ENCODE assay signal across 23 cellular contexts in genomic region chr13:108734676-108735075, GRCh38.
DNase-seq lines count a peak whose midpoint lies in the region; TF ChIP-seq lines count a peak whose summit lies in the region.
"Had no signal": no experiment of that assay in that cellular context is flagged by ENCODE, and none has a peak within 500 bp of the region (broad histone marks: within the 10 kb centered on the region; RNA-seq: fewer than 3 reads in every experiment).

No MANE protein-coding gene starts in this region.

- H4K91ac ChIP-seq in neuronal stem cell (ENCODE audit: low read depth, low read length, poor library complexity), result no peak overlapping the region

- no TSS peak for BruUV-seq in Calu3 (replicated peaks; lab: Mats Ljungman, UMichigan)

- intact Hi-C loops in Calu3 (cut with micrococcal nuclease; ENCODE audit: unreplicated experiment), result no loop called here

- peak; percentile 7 for DNase-seq in NCI-H146 (lab: John Stamatoyannopoulos, UW)
- no peak for DNase-seq in NCI-H146 treated with DMSO at 0.1 percent for 48 hours (lab: John Stamatoyannopoulos, UW; ENCODE audit: unreplicated experiment)
- peak; percentile 13 for DNase-seq in NB4 (ENCODE audit: low read depth)
- peak; percentile 76 for DNase-seq in endodermal cell
- DNase-seq in neuronal stem cell (ENCODE audit: low spot score), result no peak
- DNase-seq in activated CD4-positive, alpha-beta T cell treated with anti-CD3 and anti-CD28 coated beads for 1 hour, result no peak
- DNase-seq in SIG-M5 treated with dmso at 0.1 percent for 504 hours (lab: John Stamatoyannopoulos, UW; ENCODE audit: unreplicated experiment), result no peak
- DNase-seq in Calu3, result no peak
- DNase-seq: activated B cell treated with CpG ODN at 0.5 μM for 24 hours; activated CD4-positive, alpha-beta T cell treated with anti-CD3 and anti-CD28 coated beads, Interleukin-2, amount 50 U/mL, for 48 hours; activated gamma-delta T cell treated with Interleukin-2 at 50 U/mL for 16 hours; effector CD8-positive, alpha-beta T cell; foreskin melanocyte; GDM1; hypothalamus; naive thymus-derived CD4-positive, alpha-beta T cell; NCI-H1092; NCI-H2029 had no signal

- no peaks in the 10 kb centered on the region for H3K36me3 Mint-ChIP-seq in endodermal cell (ENCODE audit: low read depth)
- H3K36me3 Mint-ChIP-seq in Calu3 (ENCODE audit: insufficient read depth, unreplicated experiment), result no peaks in the 10 kb centered on the region

- H2AFZ ChIP-seq in neuronal stem cell (ENCODE audit: low read length), result peak overlapping the region; percentile 79

- no peaks in the 10 kb centered on the region for H3K79me1 ChIP-seq in neuronal stem cell (ENCODE audit: low read depth, low read length)

- H3K4me3 Mint-ChIP-seq in endodermal cell (no peak overlapping the region), Calu3 (ENCODE audit: low read depth, unreplicated experiment) (no peak overlapping the region)
- H3K4me3 Mint-ChIP-seq: activated B cell treated with CpG ODN at 0.5 μM for 24 hours; brain; naive thymus-derived CD4-positive, alpha-beta T cell; stimulated activated naive CD8-positive, alpha-beta T cell treated with anti-CD3 and anti-CD28 coated beads, Interleukin-15, Interleukin-2, amounts not matched to agents 100 ng/mL and 50 ng/mL, for 24 hours; T-helper 2 cell treated with Interferon-gamma antibody and Interleukin-4, amounts not matched to agents 5 μg/mL and 100 μg/mL, for 36 hours had no signal

- H3K4me1 Mint-ChIP-seq in endodermal cell (no peaks in the 10 kb centered on the region), Calu3 (ENCODE audit: low read depth, unreplicated experiment) (no peaks in the 10 kb centered on the region)
- H3K4me1 Mint-ChIP-seq: activated B cell treated with CpG ODN at 0.5 μM for 24 hours; naive thymus-derived CD4-positive, alpha-beta T cell had no signal

- no peak overlapping the region for H3K27ac Mint-ChIP-seq in endodermal cell
- H3K27ac Mint-ChIP-seq in Calu3 (ENCODE audit: unreplicated experiment), result no peak overlapping the region
- H3K27ac Mint-ChIP-seq: activated B cell treated with CpG ODN at 0.5 μM for 24 hours; naive thymus-derived CD4-positive, alpha-beta T cell; stimulated activated naive CD8-positive, alpha-beta T cell treated with anti-CD3 and anti-CD28 coated beads, Interleukin-15, Interleukin-2, amounts not matched to agents 100 ng/mL and 50 ng/mL, for 24 hours; T-helper 2 cell treated with Interferon-gamma antibody and Interleukin-4, amounts not matched to agents 5 μg/mL and 100 μg/mL, for 36 hours had no signal

- no peak overlapping the region for H2BK120ac ChIP-seq in neuronal stem cell (ENCODE audit: low read depth, low read length)

- H2BK5ac ChIP-seq in neuronal stem cell (ENCODE audit: low read length), result no peak overlapping the region

- H3K9me3 ChIP-seq in endodermal cell (ENCODE audit: control insufficient read depth, low read length), result no peaks in the 10 kb centered on the region
- H3K9me3 ChIP-seq in neuronal stem cell (replicated peaks in 1 of 2; ENCODE audit: control insufficient read depth in 2 of 2, insufficient read depth in 1 of 2, low read depth in 1 of 2, low read length in 2 of 2), result no peaks in the 10 kb centered on the region
- H3K9me3 ChIP-seq: tibial nerve had no signal

- H3K4me3 ChIP-seq in NB4 (ENCODE audit: low read depth, low read length) (no peak overlapping the region), endodermal cell (ENCODE audit: low read length) (no peak overlapping the region), neuronal stem cell (ENCODE audit: low read length in 2 of 2) (no peak overlapping the region)
- H3K4me3 ChIP-seq: BLaER1 treated with 17β-estradiol and CSF1 and Interleukin-3, amounts not matched to agents 10 nM and 100 nM; tibial nerve had no signal

- no peak overlapping the region for H3K14ac ChIP-seq in neuronal stem cell (ENCODE audit: low read length)

- TF ChIP-seq CTCF in NB4 (IDR thresholded peaks at IDR 0.05; ENCODE audit: low read depth, low read length), result no peak
- TF ChIP-seq CTCF in endodermal cell (conservative IDR thresholded peaks at IDR 0.05), result no peak
- TF ChIP-seq CTCF in Calu3 (IDR thresholded peaks at IDR 0.05; ENCODE audit: unreplicated experiment), result no peak

- H3K27ac ChIP-seq in endodermal cell (ENCODE audit: low read depth, low read length), result no peak overlapping the region
- no peak overlapping the region for H3K27ac ChIP-seq in neuronal stem cell (replicated peaks; ENCODE audit: low read length)
- H3K27ac ChIP-seq: BLaER1 treated with 17β-estradiol and CSF1 and Interleukin-3, amounts not matched to agents 10 nM and 100 nM had no signal

- H3K27me3 Mint-ChIP-seq in endodermal cell (ENCODE audit: insufficient read depth) (peaks cover 1% of the 10 kb centered on the region), Calu3 (ENCODE audit: unreplicated experiment) (no peaks in the 10 kb centered on the region)
- H3K27me3 Mint-ChIP-seq: activated B cell treated with CpG ODN at 0.5 μM for 24 hours; stimulated activated naive CD8-positive, alpha-beta T cell treated with anti-CD3 and anti-CD28 coated beads, Interleukin-15, Interleukin-2, amounts not matched to agents 100 ng/mL and 50 ng/mL, for 24 hours had no signal

- no peaks in the 10 kb centered on the region for H3K27me3 ChIP-seq in endodermal cell (ENCODE audit: control insufficient read depth, insufficient read depth, low read length, poor library complexity, severe bottlenecking)
- H3K27me3 ChIP-seq in neuronal stem cell (ENCODE audit: control insufficient read depth in 3 of 3, insufficient read depth in 3 of 3, low read depth in 1 of 3, low read length in 3 of 3), result no peaks in the 10 kb centered on the region
- H3K27me3 ChIP-seq: BLaER1 treated with 17β-estradiol and CSF1 and Interleukin-3, amounts not matched to agents 10 nM and 100 nM; tibial nerve had no signal

- CTCF ChIA-PET in Calu3 (lab: Charles Lee), result no interaction called here

- H3K18ac ChIP-seq in neuronal stem cell (ENCODE audit: low read length), result no peak overlapping the region

- H3K36me3 ChIP-seq in endodermal cell (ENCODE audit: control insufficient read depth, insufficient read depth, low read length), result no peaks in the 10 kb centered on the region
- no peaks in the 10 kb centered on the region for H3K36me3 ChIP-seq in neuronal stem cell (replicated peaks in 1 of 2; ENCODE audit: control insufficient read depth in 2 of 2, insufficient read depth in 2 of 2, low read length in 2 of 2)
- H3K36me3 ChIP-seq: BLaER1 treated with 17β-estradiol and CSF1 and Interleukin-3, amounts not matched to agents 10 nM and 100 nM; tibial nerve had no signal

- H3K9me3 Mint-ChIP-seq in endodermal cell (peaks cover 17% of the 10 kb centered on the region), Calu3 (ENCODE audit: low read depth, unreplicated experiment) (peaks cover 3% of the 10 kb centered on the region)
- H3K9me3 Mint-ChIP-seq: T-helper 2 cell treated with Interferon-gamma antibody and Interleukin-4, amounts not matched to agents 5 μg/mL and 100 μg/mL, for 36 hours had no signal

- H2AK5ac ChIP-seq in neuronal stem cell (ENCODE audit: low read depth, low read length), result no peak overlapping the region

- no peak overlapping the region for H3K4me2 ChIP-seq in neuronal stem cell (ENCODE audit: insufficient read depth, low read length, poor library complexity, severe bottlenecking)
- H3K4me2 ChIP-seq: BLaER1 treated with 17β-estradiol and CSF1 and Interleukin-3, amounts not matched to agents 10 nM and 100 nM had no signal

- H3K4ac ChIP-seq in neuronal stem cell (ENCODE audit: low read length), result no peak overlapping the region

- TF ChIP-seq POLR2A in NB4 (IDR thresholded peaks at IDR 0.05; ENCODE audit: extremely low read depth, insufficient read length), result no peak

- H3K4me1 ChIP-seq in endodermal cell (ENCODE audit: control insufficient read depth, insufficient read depth, low read length) (no peaks in the 10 kb centered on the region), neuronal stem cell (ENCODE audit: control insufficient read depth in 2 of 2, insufficient read depth in 1 of 2, low read depth in 1 of 2, low read length in 2 of 2) (no peaks in the 10 kb centered on the region)
- H3K4me1 ChIP-seq: BLaER1 treated with 17β-estradiol and CSF1 and Interleukin-3, amounts not matched to agents 10 nM and 100 nM had no signal

- H2BK15ac ChIP-seq in neuronal stem cell (ENCODE audit: low read length), result no peak overlapping the region

- no peak overlapping the region for H2BK12ac ChIP-seq in neuronal stem cell (ENCODE audit: low read length)

- H4K8ac ChIP-seq in neuronal stem cell (ENCODE audit: low read depth, low read length), result no peak overlapping the region

- WGBS in endodermal cell (ENCODE audit: insufficient coverage in 1 of 2, insufficient read length in 1 of 2), 2 experiments, result 70 to 75% methylated on average over 4 of the region's 4 CpGs
- WGBS in neuronal stem cell (ENCODE audit: extremely low coverage in 2 of 2, insufficient read length in 2 of 2, insufficient replicate concordance in 1 of 2), 2 donors, result no CpG with 5 or more reads among the region's 4 CpGs

- no peak overlapping the region for H3K9ac ChIP-seq in endodermal cell (ENCODE audit: extremely low read depth, low read length, poor library complexity, severe bottlenecking)
- no peak overlapping the region for H3K9ac ChIP-seq in neuronal stem cell (ENCODE audit: low read depth, low read length, poor library complexity)
- H3K9ac ChIP-seq: BLaER1 treated with 17β-estradiol and CSF1 and Interleukin-3, amounts not matched to agents 10 nM and 100 nM had no signal

- no peak overlapping the region for H3K23ac ChIP-seq in neuronal stem cell (ENCODE audit: low read depth, low read length, poor library complexity)

Comparison
In these comparisons a context has a peak if more than half of its experiments do, and no peak if none do; other contexts are left out.
1. DNase-seq: peak in NCI-H146 (single experiment), NB4 (single experiment) and endodermal cell (single experiment); none in NCI-H146 treated with DMSO at 0.1 percent for 48 hours (single experiment), neuronal stem cell (single experiment), activated CD4-positive, alpha-beta T cell treated with anti-CD3 and anti-CD28 coated beads for 1 hour (single experiment), SIG-M5 treated with dmso at 0.1 percent for 504 hours (single experiment) and Calu3 (single experiment).